Comparison of ENCODE assay signal across 8 cellular contexts in genomic region chr11:74929431-74930363, GRCh38. TPM values are rescaled to one million over a fixed set of nuclear protein-coding genes. Genes with fewer than 3 reads are reported as not detected.
DNase-seq lines count a peak whose midpoint lies in the region; ATAC-seq and TF ChIP-seq lines count a peak whose summit lies in the region.

No MANE protein-coding gene starts in this region.

- no peak overlapping the region for H2BK5ac ChIP-seq in mesendoderm (ENCODE audit: low read length)

- H2BK120ac ChIP-seq in mesendoderm (ENCODE audit: low read depth, low read length), result no peak overlapping the region

- TF ChIP-seq CTCF in activated CD8-positive, alpha-beta T cell treated with anti-CD3 and anti-CD28 coated beads for 36 hours (IDR thresholded peaks at IDR 0.05), result peak; percentile 97

- no peak overlapping the region for H3K4ac ChIP-seq in mesendoderm (ENCODE audit: low read depth, low read length)

- H3K36me3 ChIP-seq in mesendoderm (ENCODE audit: control insufficient read depth, insufficient read depth, low read length), result no peaks in the 10 kb centered on the region

- no peak overlapping the region for H3K4me3 Mint-ChIP-seq in activated CD8-positive, alpha-beta T cell treated with anti-CD3 and anti-CD28 coated beads for 36 hours
- no peak overlapping the region for H3K4me3 Mint-ChIP-seq in effector memory CD8-positive, alpha-beta T cell

- no peak overlapping the region for H3K9ac ChIP-seq in mesendoderm (ENCODE audit: low read length)

- peaks cover 13% of the 10 kb centered on the region for H3K36me3 Mint-ChIP-seq in activated CD8-positive, alpha-beta T cell treated with anti-CD3 and anti-CD28 coated beads for 36 hours (ENCODE audit: low read depth)
- H3K36me3 Mint-ChIP-seq in effector memory CD8-positive, alpha-beta T cell (ENCODE audit: insufficient read depth), result peaks cover 3% of the 10 kb centered on the region

- no peaks in the 10 kb centered on the region for H3K79me1 ChIP-seq in mesendoderm (ENCODE audit: low read length)

- no peak overlapping the region for H3K23ac ChIP-seq in mesendoderm (ENCODE audit: low read length)

- no peak overlapping the region for H3K56ac ChIP-seq in mesendoderm (ENCODE audit: low read length)

- no peak overlapping the region for H2BK15ac ChIP-seq in mesendoderm (replicated peaks; ENCODE audit: low read depth)

- POLR2A ChIA-PET in activated CD8-positive, alpha-beta T cell treated with anti-CD3 and anti-CD28 coated beads for 36 hours (lab: Charles Lee), result interaction anchor here (2.5 kb wide), 1 partner anchor 19 kb away, joined by 6 read pairs; the partner anchor contains the start of genes SPCS2 and XRRA1

- no peaks in the 10 kb centered on the region for H3K79me2 ChIP-seq in mesendoderm (ENCODE audit: control insufficient read depth, insufficient read depth, low read length)

- H3K27me3 Mint-ChIP-seq in activated CD8-positive, alpha-beta T cell treated with anti-CD3 and anti-CD28 coated beads for 36 hours, result no peaks in the 10 kb centered on the region
- H3K27me3 Mint-ChIP-seq in effector memory CD8-positive, alpha-beta T cell, result no peaks in the 10 kb centered on the region

- no peaks in the 10 kb centered on the region for H3K9me3 Mint-ChIP-seq in activated CD8-positive, alpha-beta T cell treated with anti-CD3 and anti-CD28 coated beads for 36 hours
- no peaks in the 10 kb centered on the region for H3K9me3 Mint-ChIP-seq in effector memory CD8-positive, alpha-beta T cell

- no peak overlapping the region for H3K18ac ChIP-seq in mesendoderm (ENCODE audit: low read length)

- no peak overlapping the region for H4K5ac ChIP-seq in mesendoderm (ENCODE audit: low read length)

- no peaks in the 10 kb centered on the region for H3K27me3 ChIP-seq in mesendoderm (ENCODE audit: insufficient read depth, low read length, poor library complexity)

- no CpG with 5 or more reads among the region's 8 CpGs for whole genome bisulfite sequencing in mesendoderm (ENCODE audit: extremely low coverage, insufficient coverage, low lambda C conversion rate)

- peaks cover 29% of the 10 kb centered on the region for H3K4me1 Mint-ChIP-seq in activated CD8-positive, alpha-beta T cell treated with anti-CD3 and anti-CD28 coated beads for 36 hours (ENCODE audit: low read depth)
- H3K4me1 Mint-ChIP-seq in effector memory CD8-positive, alpha-beta T cell (ENCODE audit: low read depth in 2 of 2), result peaks cover 2 to 3% of the 10 kb centered on the region in 2 donors

- H3K27ac ChIP-seq in mesendoderm (ENCODE audit: low read depth, low read length), result no peak overlapping the region

- no peaks in the 10 kb centered on the region for H3K4me1 ChIP-seq in mesendoderm (ENCODE audit: control insufficient read depth, low read depth, low read length)

- CTCF ChIA-PET in activated CD8-positive, alpha-beta T cell treated with anti-CD3 and anti-CD28 coated beads for 36 hours (lab: Charles Lee), result interaction anchor here (0.5 to 3.7 kb wide), 34 partner anchors 9 to 322 kb away, joined by 3 to 33 read pairs (median 6); partner anchors contain the start of genes NEU3, SPCS2, TPBGL and XRRA1

- no peak overlapping the region for H4K8ac ChIP-seq in mesendoderm (ENCODE audit: low read depth, low read length)

- no peak overlapping the region for H2AK5ac ChIP-seq in mesendoderm (ENCODE audit: low read length)

- peak; percentile 51 for DNase-seq in NK-92 treated with Interleukin-12 subunit alpha and Interleukin-12 subunit beta, amount 100 ng/mL, for 24 hours (lab: John Stamatoyannopoulos, UW)
- no peak for DNase-seq in NK-92 (lab: John Stamatoyannopoulos, UW; ENCODE audit: unreplicated experiment)
- DNase-seq in HS-27A (ENCODE audit: low read depth), result peak; percentile 81
- peak; percentile 95 for DNase-seq in NCI-H82 (lab: John Stamatoyannopoulos, UW)
- DNase-seq in activated CD8-positive, alpha-beta T cell treated with anti-CD3 and anti-CD28 coated beads for 36 hours, result peak; percentile 87
- DNase-seq in effector memory CD8-positive, alpha-beta T cell, result peak; percentile 57 to 66 (median 60)
- peak; percentile 95 for DNase-seq in mesendoderm
- DNase-seq in stimulated activated CD8-positive, alpha-beta memory T cell treated with anti-CD3 and anti-CD28 coated beads, Interleukin-4, amount 100 ng/mL, for 24 hours (ENCODE audit: low read depth), result peak; percentile 22

- ATAC-seq in activated CD8-positive, alpha-beta T cell treated with anti-CD3 and anti-CD28 coated beads for 36 hours, result peak; percentile 57
- ATAC-seq in effector memory CD8-positive, alpha-beta T cell (replicated peaks), result peak; percentile 88

- H3K4me2 ChIP-seq in mesendoderm (ENCODE audit: low read length), result no peak overlapping the region

- no peak overlapping the region for H3K4me3 ChIP-seq in mesendoderm (ENCODE audit: low read length)

- no peak overlapping the region for H3K27ac Mint-ChIP-seq in activated CD8-positive, alpha-beta T cell treated with anti-CD3 and anti-CD28 coated beads for 36 hours
- no peak overlapping the region for H3K27ac Mint-ChIP-seq in effector memory CD8-positive, alpha-beta T cell

- intact Hi-C loops in activated CD8-positive, alpha-beta T cell treated with anti-CD3 and anti-CD28 coated beads for 36 hours (cut with micrococcal nuclease), result loop anchor here (5.0 to 10.0 kb wide), 3 partner anchors 98 to 318 kb away; no protein-coding TSS in a partner anchor

RNA-seq across cellular contexts. Expression of gene XRRA1, which starts 19.2 kb away (rescaled TPM):
- total RNA-seq in activated CD8-positive, alpha-beta T cell treated with anti-CD3 and anti-CD28 coated beads for 36 hours, result 10 to 100 TPM; 19.0 to 19.3 TPM
- polyA plus RNA-seq in mesendoderm (2013, experiment 1 of 2), result 2.3 TPM
- polyA plus RNA-seq in mesendoderm (2013, experiment 2 of 2), result 2.4 TPM

RNA-seq across cellular contexts. Expression of gene SPCS2, which starts 19.4 kb away (rescaled TPM):
- total RNA-seq in activated CD8-positive, alpha-beta T cell treated with anti-CD3 and anti-CD28 coated beads for 36 hours, result 100 to 1,000 TPM in 1 of 2 experiments, 10 to 100 TPM in 1; 99.3 to 117 TPM
- polyA plus RNA-seq in mesendoderm (2013, experiment 1 of 2), result 118 TPM
- polyA plus RNA-seq in mesendoderm (2013, experiment 2 of 2), result 117 TPM

RNA-seq across cellular contexts. Expression of gene NEU3, which starts 59.0 kb away (rescaled TPM):
- total RNA-seq in activated CD8-positive, alpha-beta T cell treated with anti-CD3 and anti-CD28 coated beads for 36 hours, result 10 to 100 TPM; 18.6 to 19.4 TPM
- 7.8 TPM for polyA plus RNA-seq in mesendoderm (2013, experiment 1 of 2)
- polyA plus RNA-seq in mesendoderm (2013, experiment 2 of 2), result 8.5 TPM
